8 cellular contexts compared by ENCODE assay signal in the genomic region with DNA sequence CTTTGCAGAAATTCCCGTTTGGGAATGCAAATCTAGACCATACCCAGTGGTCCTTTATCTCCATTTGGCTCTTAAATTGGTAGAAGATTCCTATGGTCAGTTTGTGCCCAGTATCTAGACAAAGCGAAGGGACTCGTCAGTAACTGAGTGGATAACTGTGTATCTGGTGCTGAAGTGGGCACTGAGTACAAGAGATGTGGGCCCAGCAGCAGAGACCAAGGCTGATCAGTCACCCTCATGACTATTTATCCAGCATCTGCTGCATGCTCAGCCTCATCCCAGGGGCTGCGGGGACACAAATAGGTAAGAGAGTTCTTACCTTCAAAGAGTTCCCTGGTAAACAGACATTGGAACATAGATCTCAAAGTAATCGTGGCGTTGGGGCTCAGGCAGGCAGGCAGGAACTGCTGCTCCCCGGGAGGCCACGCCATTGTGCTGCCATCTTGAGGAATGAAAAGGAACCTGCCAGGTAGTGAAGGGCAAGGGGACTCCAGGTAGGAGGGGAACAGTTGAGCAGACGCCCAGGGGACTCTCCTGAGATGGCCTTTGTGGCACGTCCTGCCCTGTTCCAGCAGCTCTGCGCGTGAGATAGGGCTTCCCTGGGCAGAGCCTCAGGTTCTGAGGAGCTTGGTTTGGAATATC. TPM values are rescaled to one million over a fixed set of nuclear protein-coding genes. Genes with fewer than 3 reads are reported as not detected.
DNase-seq lines count a peak whose midpoint lies in the region; ATAC-seq, FAIRE-seq and TF ChIP-seq lines count a peak whose summit lies in the region.

No MANE protein-coding gene starts in this region.

- CTCF ChIA-PET in activated CD8-positive, alpha-beta T cell treated with anti-CD3 and anti-CD28 coated beads, Interleukin-2, amount 10 ng/mL, durations not matched to agents 7 days and 5 days (lab: Charles Lee) = interaction anchor here (0.6 to 1.9 kb wide), 12 partner anchors 23 to 322 kb away, joined by 3 to 11 read pairs (median 4); partner anchors contain the start of gene RASD1
- CTCF ChIA-PET in endothelial cell of umbilical vein (lab: Charles Lee) = no interaction called here

- H3K27me3 Mint-ChIP-seq in activated CD8-positive, alpha-beta T cell treated with anti-CD3 and anti-CD28 coated beads, Interleukin-2, amount 10 ng/mL, durations not matched to agents 7 days and 5 days (ENCODE audit: low read depth) = no peaks in the 10 kb centered on the region

- H3K27ac ChIP-seq in endothelial cell of umbilical vein (ENCODE audit: insufficient read depth, low read depth, low read length) = no peak overlapping the region
- H3K27ac ChIP-seq in osteoblast (ENCODE audit: low read depth, low read length) = no peak overlapping the region
- no peak overlapping the region for H3K27ac ChIP-seq in transverse colon

- H3K9ac ChIP-seq in endothelial cell of umbilical vein (replicated peaks; ENCODE audit: extremely low read depth, insufficient read depth, low read length) = no peak overlapping the region

- DNase-seq in NCI-H1048 (lab: John Stamatoyannopoulos, UW) (peak; percentile 11), endothelial cell of umbilical vein (ENCODE audit: low read depth, low spot score) (peak; percentile 16), osteoblast (ENCODE audit: insufficient read length, low spot score, missing footprints) (peak; percentile 80), transverse colon (peak; percentile 70), GM03348 (ENCODE audit: low spot score) (no peak), GOT3 (lab: John Stamatoyannopoulos, UW) (no peak)
- peak; percentile 82 for DNase-seq in activated CD8-positive, alpha-beta T cell treated with anti-CD3 and anti-CD28 coated beads, Interleukin-2, amount 10 ng/mL, durations not matched to agents 7 days and 5 days

- H3K9me1 ChIP-seq in endothelial cell of umbilical vein (replicated peaks; ENCODE audit: control insufficient read depth, extremely low read depth, insufficient read depth, low read length) = no peaks in the 10 kb centered on the region

- peaks cover 21% of the 10 kb centered on the region for H3K36me3 Mint-ChIP-seq in activated CD8-positive, alpha-beta T cell treated with anti-CD3 and anti-CD28 coated beads, Interleukin-2, amount 10 ng/mL, durations not matched to agents 7 days and 5 days (ENCODE audit: low read depth)

- TF ChIP-seq POLR2A in endothelial cell of umbilical vein (IDR thresholded peaks at IDR 0.05; ENCODE audit: low read depth, low read length) (no peak), transverse colon (IDR thresholded peaks at IDR 0.05) (no peak)

- H4K20me1 ChIP-seq in endothelial cell of umbilical vein (replicated peaks; ENCODE audit: control insufficient read depth, extremely low read depth, insufficient read depth, low read length) = no peaks in the 10 kb centered on the region
- H4K20me1 ChIP-seq in osteoblast (ENCODE audit: insufficient read depth, low read length) = no peaks in the 10 kb centered on the region

- 59 to 84% methylated on average over 3 to 12 of the region's 12 CpGs for WGBS in transverse colon (ENCODE audit: low coverage in 1 of 2), 2 donors

- in situ Hi-C loops in transverse colon (cut with MboI; ENCODE audit: low pct_ligation_motif_present in 1 of 4, low pct_unique_long_range_greater_than_20kb in 1 of 4, low sequenced_read_pairs in 3 of 4) = loop anchor here in 3 of 4 donors (25.0 kb wide), 2 partner anchors 301 to 326 kb away; no protein-coding TSS in a partner anchor

- H3K4me2 ChIP-seq in endothelial cell of umbilical vein (ENCODE audit: insufficient read depth, low read length) = no peak overlapping the region
- H3K4me2 ChIP-seq in osteoblast (ENCODE audit: insufficient read depth, low read length) = no peak overlapping the region

- TF ChIP-seq EP300 in transverse colon (IDR thresholded peaks at IDR 0.05; ENCODE audit: low read depth) = no peak

- H2AFZ ChIP-seq in endothelial cell of umbilical vein (ENCODE audit: low read depth, low read length) (peak overlapping the region; percentile 36), osteoblast (ENCODE audit: low read length) (peak overlapping the region; percentile 41)

- no peaks in the 10 kb centered on the region for H3K27me3 ChIP-seq in endothelial cell of umbilical vein (ENCODE audit: control insufficient read depth in 2 of 2, insufficient read depth in 2 of 2, low read length in 2 of 2)
- H3K27me3 ChIP-seq in osteoblast (ENCODE audit: insufficient read depth, low read length) = no peaks in the 10 kb centered on the region
- H3K27me3 ChIP-seq in transverse colon = no peaks in the 10 kb centered on the region

- BruUV-seq in endothelial cell of umbilical vein (replicated peaks; lab: Mats Ljungman, UMichigan) = no TSS peak

- H3K4me1 Mint-ChIP-seq in activated CD8-positive, alpha-beta T cell treated with anti-CD3 and anti-CD28 coated beads, Interleukin-2, amount 10 ng/mL, durations not matched to agents 7 days and 5 days (ENCODE audit: low read depth) = peaks cover 7% of the 10 kb centered on the region

- FAIRE-seq in endothelial cell of umbilical vein (lab: Jason Lieb, UNC) = peak; percentile 61

- no peak overlapping the region for H3K4me3 ChIP-seq in endothelial cell of umbilical vein (replicated peaks in 1 of 3; ENCODE audit: insufficient read depth in 1 of 3, low read depth in 1 of 3, low read length in 3 of 3)
- H3K4me3 ChIP-seq in osteoblast (ENCODE audit: insufficient read depth, low read length) = no peak overlapping the region
- no peak overlapping the region for H3K4me3 ChIP-seq in transverse colon

- no peak overlapping the region for H3K27ac Mint-ChIP-seq in activated CD8-positive, alpha-beta T cell treated with anti-CD3 and anti-CD28 coated beads, Interleukin-2, amount 10 ng/mL, durations not matched to agents 7 days and 5 days

- no peak overlapping the region for H3K4me3 Mint-ChIP-seq in activated CD8-positive, alpha-beta T cell treated with anti-CD3 and anti-CD28 coated beads, Interleukin-2, amount 10 ng/mL, durations not matched to agents 7 days and 5 days

- POLR2A ChIA-PET in activated CD8-positive, alpha-beta T cell treated with anti-CD3 and anti-CD28 coated beads, Interleukin-2, amount 10 ng/mL, durations not matched to agents 7 days and 5 days (lab: Charles Lee) = interaction anchor here (0.6 to 1.6 kb wide), 2 partner anchors 33 to 96 kb away, joined by 3 to 7 read pairs; partner anchors contain the start of gene COPS3
- POLR2A ChIA-PET in endothelial cell of umbilical vein (lab: Charles Lee) = no interaction called here

- peak; percentile 98 for ATAC-seq in activated CD8-positive, alpha-beta T cell treated with anti-CD3 and anti-CD28 coated beads, Interleukin-2, amount 10 ng/mL, durations not matched to agents 7 days and 5 days

- H3K9me3 ChIP-seq in endothelial cell of umbilical vein (replicated peaks; ENCODE audit: control insufficient read depth, insufficient read depth, low read length) (no peaks in the 10 kb centered on the region), osteoblast (ENCODE audit: low read depth, low read length) (no peaks in the 10 kb centered on the region), transverse colon (no peaks in the 10 kb centered on the region)

- intact Hi-C loops in endothelial cell of umbilical vein (cut with micrococcal nuclease) (loop anchor here (1.0 to 10.0 kb wide), 3 partner anchors 77 to 309 kb away; partner anchors contain the start of gene FLCN), transverse colon (cut with DNase I; ENCODE audit: low total_unique reads) (no loop called here)

- TF ChIP-seq CTCF in GM12801 (IDR thresholded peaks at IDR 0.05; ENCODE audit: extremely low read depth, insufficient read length) = peak; percentile 50
- peak; percentile 19 to 21 for TF ChIP-seq CTCF in endothelial cell of umbilical vein (IDR thresholded peaks at IDR 0.05; ENCODE audit: extremely low read depth in 1 of 2, insufficient read depth in 1 of 2, low read depth in 1 of 2, low read length in 2 of 2)
- peak; percentile 37 for TF ChIP-seq CTCF in osteoblast (IDR thresholded peaks at IDR 0.05; ENCODE audit: extremely low read depth, low read depth, low read length)
- TF ChIP-seq CTCF in transverse colon (IDR thresholded peaks at IDR 0.05) = peak; percentile 43 to 68 (median 56)

- no peaks in the 10 kb centered on the region for H3K9me3 Mint-ChIP-seq in activated CD8-positive, alpha-beta T cell treated with anti-CD3 and anti-CD28 coated beads, Interleukin-2, amount 10 ng/mL, durations not matched to agents 7 days and 5 days (ENCODE audit: insufficient read depth)

- H3K36me3 ChIP-seq in endothelial cell of umbilical vein (ENCODE audit: control insufficient read depth in 2 of 2, extremely low read depth in 1 of 2, insufficient read depth in 2 of 2, low read length in 2 of 2) (no peaks in the 10 kb centered on the region), osteoblast (ENCODE audit: insufficient read depth, low read length) (no peaks in the 10 kb centered on the region), transverse colon (no peaks in the 10 kb centered on the region)

- dilution Hi-C loops in endothelial cell of umbilical vein (cut with MboI; ENCODE audit: extremely low pct_ligation_motif_present, low sequenced_read_pairs) = no loop called here

- H3K4me1 ChIP-seq in endothelial cell of umbilical vein (ENCODE audit: control insufficient read depth, extremely low read depth, insufficient read depth, low read length) (peaks cover 4% of the 10 kb centered on the region), osteoblast (ENCODE audit: insufficient read depth, low read length) (no peaks in the 10 kb centered on the region), transverse colon (no peaks in the 10 kb centered on the region)

- H3K79me2 ChIP-seq in endothelial cell of umbilical vein (ENCODE audit: control insufficient read depth, insufficient read depth, low read length) = no peaks in the 10 kb centered on the region
- H3K79me2 ChIP-seq in osteoblast (ENCODE audit: insufficient read depth, low read length) = no peaks in the 10 kb centered on the region

RNA-seq across cellular contexts. Expression of gene NT5M, which starts 10.3 kb away (rescaled TPM):
- total RNA-seq in activated CD8-positive, alpha-beta T cell treated with anti-CD3 and anti-CD28 coated beads, Interleukin-2, amount 10 ng/mL, durations not matched to agents 7 days and 5 days = 1 to 10 TPM; 8.3 to 9.0 TPM
- 2.1 and 3.0 TPM in 2 replicates for total RNA-seq in endothelial cell of umbilical vein
- polyA plus RNA-seq in endothelial cell of umbilical vein = 0.91 and 1.8 TPM in 2 replicates
- polyA plus RNA-seq in endothelial cell of umbilical vein (2011; cell fraction: cytosol; rRNA removed) = 0.79 and 1.2 TPM in 2 replicates
- 0.80 and 1.1 TPM in 2 replicates for polyA plus RNA-seq in endothelial cell of umbilical vein (2011; cell fraction: nucleus; rRNA removed)
- polyA plus RNA-seq in endothelial cell of umbilical vein (2012) = 0.64 and 1.9 TPM in 2 replicates
- 0.27 and 0.45 TPM in 2 replicates for polyA minus RNA-seq in endothelial cell of umbilical vein
- 2.5 TPM for polyA minus RNA-seq in endothelial cell of umbilical vein (2011; cell fraction: cytosol; rRNA and poly(A)+ RNA removed)
- 0.43 TPM in 1 of 2 replicates, not detected in the other for polyA minus RNA-seq in endothelial cell of umbilical vein (2011; cell fraction: nucleus; rRNA and poly(A)+ RNA removed)
- 0.36 and 1.2 TPM in 2 replicates for total RNA-seq in osteoblast
- 1 to 10 TPM in 2 of 4 donors, under 1 TPM in 1, not detected in 1; 0.68 to 4.2 (median 1.7) TPM for total RNA-seq in transverse colon

RNA-seq across cellular contexts. Expression of gene COPS3, which starts 32.4 kb away (rescaled TPM):
- total RNA-seq in activated CD8-positive, alpha-beta T cell treated with anti-CD3 and anti-CD28 coated beads, Interleukin-2, amount 10 ng/mL, durations not matched to agents 7 days and 5 days = 100 to 1,000 TPM; 115 to 124 TPM
- 68.4 and 80.9 TPM in 2 replicates for total RNA-seq in endothelial cell of umbilical vein
- 50.5 and 54.8 TPM in 2 replicates for polyA plus RNA-seq in endothelial cell of umbilical vein
- 75.1 and 82.8 TPM in 2 replicates for polyA plus RNA-seq in endothelial cell of umbilical vein (2011; cell fraction: cytosol; rRNA removed)
- polyA plus RNA-seq in endothelial cell of umbilical vein (2011; cell fraction: nucleus; rRNA removed) = 60.1 and 85.1 TPM in 2 replicates
- polyA plus RNA-seq in endothelial cell of umbilical vein (2012) = 67.0 and 98.8 TPM in 2 replicates
- 65.5 and 68.5 TPM in 2 replicates for polyA minus RNA-seq in endothelial cell of umbilical vein
- 61.1 TPM for polyA minus RNA-seq in endothelial cell of umbilical vein (2011; cell fraction: cytosol; rRNA and poly(A)+ RNA removed)
- polyA minus RNA-seq in endothelial cell of umbilical vein (2011; cell fraction: nucleus; rRNA and poly(A)+ RNA removed) = 43.3 and 56.2 TPM in 2 replicates
- 76.0 and 78.5 TPM in 2 replicates for total RNA-seq in osteoblast
- 10 to 100 TPM; 28.9 to 78.2 (median 60.0) TPM for total RNA-seq in transverse colon

Comparison
In these comparisons a context has a peak if more than half of its experiments do, and no peak if none do; other contexts are left out.
1. DNase-seq: peak in NCI-H1048 (single experiment), activated CD8-positive, alpha-beta T cell treated with anti-CD3 and anti-CD28 coated beads, Interleukin-2, amount 10 ng/mL, durations not matched to agents 7 days and 5 days (single experiment), endothelial cell of umbilical vein (single experiment), osteoblast (single experiment) and transverse colon (single experiment); none in GM03348 (single experiment) and GOT3 (single experiment).
2. Peak in every context shown above with its lines, with median percentiles within 50 percentile points of each other: CTCF ChIP-seq.